ENCODE assay signal across 1 cellular context in the genomic region with DNA sequence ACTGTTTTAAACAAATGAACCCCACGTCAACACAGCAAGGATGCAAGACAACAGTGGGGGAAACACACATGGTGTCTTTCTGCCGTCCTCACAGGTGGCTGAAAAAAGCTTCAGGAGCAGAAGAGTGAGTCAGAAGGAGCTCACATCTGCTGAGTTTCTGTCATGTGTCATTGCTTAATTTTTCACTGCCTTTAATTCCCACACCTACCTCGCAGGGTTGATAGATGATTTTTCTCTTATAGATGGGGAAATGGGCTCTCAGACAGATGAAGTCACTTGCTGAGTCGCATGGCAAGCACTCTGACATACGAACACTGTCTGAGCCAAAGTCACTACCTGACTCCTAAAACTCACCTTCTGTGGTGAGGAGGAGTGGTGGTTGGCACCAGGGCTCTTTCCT.
TF ChIP-seq lines count a peak whose summit lies in the region.

No MANE protein-coding gene starts in this region.

TF ChIP-seq in GM23338, 12 proteins besides CTCF, POLR2A, EP300 and RAD21 (continued from another document):
- TF ChIP-seq, protein P1, sequence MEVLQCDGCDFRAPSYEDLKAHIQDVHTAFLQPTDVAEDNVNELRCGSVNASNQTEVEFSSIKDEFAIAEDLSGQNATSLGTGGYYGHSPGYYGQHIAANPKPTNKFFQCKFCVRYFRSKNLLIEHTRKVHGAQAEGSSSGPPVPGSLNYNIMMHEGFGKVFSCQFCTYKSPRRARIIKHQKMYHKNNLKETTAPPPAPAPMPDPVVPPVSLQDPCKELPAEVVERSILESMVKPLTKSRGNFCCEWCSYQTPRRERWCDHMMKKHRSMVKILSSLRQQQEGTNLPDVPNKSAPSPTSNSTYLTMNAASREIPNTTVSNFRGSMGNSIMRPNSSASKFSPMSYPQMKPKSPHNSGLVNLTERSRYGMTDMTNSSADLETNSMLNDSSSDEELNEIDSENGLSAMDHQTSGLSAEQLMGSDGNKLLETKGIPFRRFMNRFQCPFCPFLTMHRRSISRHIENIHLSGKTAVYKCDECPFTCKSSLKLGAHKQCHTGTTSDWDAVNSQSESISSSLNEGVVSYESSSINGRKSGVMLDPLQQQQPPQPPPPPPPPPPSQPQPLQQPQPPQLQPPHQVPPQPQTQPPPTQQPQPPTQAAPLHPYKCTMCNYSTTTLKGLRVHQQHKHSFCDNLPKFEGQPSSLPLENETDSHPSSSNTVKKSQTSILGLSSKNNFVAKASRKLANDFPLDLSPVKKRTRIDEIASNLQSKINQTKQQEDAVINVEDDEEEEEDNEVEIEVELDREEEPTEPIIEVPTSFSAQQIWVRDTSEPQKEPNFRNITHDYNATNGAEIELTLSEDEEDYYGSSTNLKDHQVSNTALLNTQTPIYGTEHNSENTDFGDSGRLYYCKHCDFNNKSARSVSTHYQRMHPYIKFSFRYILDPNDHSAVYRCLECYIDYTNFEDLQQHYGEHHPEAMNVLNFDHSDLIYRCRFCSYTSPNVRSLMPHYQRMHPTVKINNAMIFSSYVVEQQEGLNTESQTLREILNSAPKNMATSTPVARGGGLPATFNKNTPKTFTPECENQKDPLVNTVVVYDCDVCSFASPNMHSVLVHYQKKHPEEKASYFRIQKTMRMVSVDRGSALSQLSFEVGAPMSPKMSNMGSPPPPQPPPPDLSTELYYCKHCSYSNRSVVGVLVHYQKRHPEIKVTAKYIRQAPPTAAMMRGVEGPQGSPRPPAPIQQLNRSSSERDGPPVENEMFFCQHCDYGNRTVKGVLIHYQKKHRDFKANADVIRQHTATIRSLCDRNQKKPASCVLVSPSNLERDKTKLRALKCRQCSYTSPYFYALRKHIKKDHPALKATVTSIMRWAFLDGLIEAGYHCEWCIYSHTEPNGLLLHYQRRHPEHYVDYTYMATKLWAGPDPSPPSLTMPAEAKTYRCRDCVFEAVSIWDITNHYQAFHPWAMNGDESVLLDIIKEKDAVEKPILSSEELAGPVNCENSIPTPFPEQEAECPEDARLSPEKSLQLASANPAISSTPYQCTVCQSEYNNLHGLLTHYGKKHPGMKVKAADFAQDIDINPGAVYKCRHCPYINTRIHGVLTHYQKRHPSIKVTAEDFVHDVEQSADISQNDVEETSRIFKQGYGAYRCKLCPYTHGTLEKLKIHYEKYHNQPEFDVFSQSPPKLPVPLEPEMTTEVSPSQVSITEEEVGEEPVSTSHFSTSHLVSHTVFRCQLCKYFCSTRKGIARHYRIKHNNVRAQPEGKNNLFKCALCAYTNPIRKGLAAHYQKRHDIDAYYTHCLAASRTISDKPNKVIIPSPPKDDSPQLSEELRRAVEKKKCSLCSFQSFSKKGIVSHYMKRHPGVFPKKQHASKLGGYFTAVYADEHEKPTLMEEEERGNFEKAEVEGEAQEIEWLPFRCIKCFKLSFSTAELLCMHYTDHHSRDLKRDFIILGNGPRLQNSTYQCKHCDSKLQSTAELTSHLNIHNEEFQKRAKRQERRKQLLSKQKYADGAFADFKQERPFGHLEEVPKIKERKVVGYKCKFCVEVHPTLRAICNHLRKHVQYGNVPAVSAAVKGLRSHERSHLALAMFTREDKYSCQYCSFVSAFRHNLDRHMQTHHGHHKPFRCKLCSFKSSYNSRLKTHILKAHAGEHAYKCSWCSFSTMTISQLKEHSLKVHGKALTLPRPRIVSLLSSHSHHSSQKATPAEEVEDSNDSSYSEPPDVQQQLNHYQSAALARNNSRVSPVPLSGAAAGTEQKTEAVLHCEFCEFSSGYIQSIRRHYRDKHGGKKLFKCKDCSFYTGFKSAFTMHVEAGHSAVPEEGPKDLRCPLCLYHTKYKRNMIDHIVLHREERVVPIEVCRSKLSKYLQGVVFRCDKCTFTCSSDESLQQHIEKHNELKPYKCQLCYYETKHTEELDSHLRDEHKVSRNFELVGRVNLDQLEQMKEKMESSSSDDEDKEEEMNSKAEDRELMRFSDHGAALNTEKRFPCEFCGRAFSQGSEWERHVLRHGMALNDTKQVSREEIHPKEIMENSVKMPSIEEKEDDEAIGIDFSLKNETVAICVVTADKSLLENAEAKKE (CRISPR knock-in tag; IDR thresholded peaks at IDR 0.05), result no peak
- no peak for TF ChIP-seq EZH2 (IDR thresholded peaks at IDR 0.05; ENCODE audit: low read depth, unreplicated experiment)
- TF ChIP-seq, protein P2, sequence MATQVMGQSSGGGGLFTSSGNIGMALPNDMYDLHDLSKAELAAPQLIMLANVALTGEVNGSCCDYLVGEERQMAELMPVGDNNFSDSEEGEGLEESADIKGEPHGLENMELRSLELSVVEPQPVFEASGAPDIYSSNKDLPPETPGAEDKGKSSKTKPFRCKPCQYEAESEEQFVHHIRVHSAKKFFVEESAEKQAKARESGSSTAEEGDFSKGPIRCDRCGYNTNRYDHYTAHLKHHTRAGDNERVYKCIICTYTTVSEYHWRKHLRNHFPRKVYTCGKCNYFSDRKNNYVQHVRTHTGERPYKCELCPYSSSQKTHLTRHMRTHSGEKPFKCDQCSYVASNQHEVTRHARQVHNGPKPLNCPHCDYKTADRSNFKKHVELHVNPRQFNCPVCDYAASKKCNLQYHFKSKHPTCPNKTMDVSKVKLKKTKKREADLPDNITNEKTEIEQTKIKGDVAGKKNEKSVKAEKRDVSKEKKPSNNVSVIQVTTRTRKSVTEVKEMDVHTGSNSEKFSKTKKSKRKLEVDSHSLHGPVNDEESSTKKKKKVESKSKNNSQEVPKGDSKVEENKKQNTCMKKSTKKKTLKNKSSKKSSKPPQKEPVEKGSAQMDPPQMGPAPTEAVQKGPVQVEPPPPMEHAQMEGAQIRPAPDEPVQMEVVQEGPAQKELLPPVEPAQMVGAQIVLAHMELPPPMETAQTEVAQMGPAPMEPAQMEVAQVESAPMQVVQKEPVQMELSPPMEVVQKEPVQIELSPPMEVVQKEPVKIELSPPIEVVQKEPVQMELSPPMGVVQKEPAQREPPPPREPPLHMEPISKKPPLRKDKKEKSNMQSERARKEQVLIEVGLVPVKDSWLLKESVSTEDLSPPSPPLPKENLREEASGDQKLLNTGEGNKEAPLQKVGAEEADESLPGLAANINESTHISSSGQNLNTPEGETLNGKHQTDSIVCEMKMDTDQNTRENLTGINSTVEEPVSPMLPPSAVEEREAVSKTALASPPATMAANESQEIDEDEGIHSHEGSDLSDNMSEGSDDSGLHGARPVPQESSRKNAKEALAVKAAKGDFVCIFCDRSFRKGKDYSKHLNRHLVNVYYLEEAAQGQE (IDR thresholded peaks at IDR 0.05; ENCODE audit: unreplicated experiment), result no peak
- no peak for TF ChIP-seq CREB1 (CRISPR knock-in tag; IDR thresholded peaks at IDR 0.05; ENCODE audit: low read depth)
- TF ChIP-seq, protein P3, sequence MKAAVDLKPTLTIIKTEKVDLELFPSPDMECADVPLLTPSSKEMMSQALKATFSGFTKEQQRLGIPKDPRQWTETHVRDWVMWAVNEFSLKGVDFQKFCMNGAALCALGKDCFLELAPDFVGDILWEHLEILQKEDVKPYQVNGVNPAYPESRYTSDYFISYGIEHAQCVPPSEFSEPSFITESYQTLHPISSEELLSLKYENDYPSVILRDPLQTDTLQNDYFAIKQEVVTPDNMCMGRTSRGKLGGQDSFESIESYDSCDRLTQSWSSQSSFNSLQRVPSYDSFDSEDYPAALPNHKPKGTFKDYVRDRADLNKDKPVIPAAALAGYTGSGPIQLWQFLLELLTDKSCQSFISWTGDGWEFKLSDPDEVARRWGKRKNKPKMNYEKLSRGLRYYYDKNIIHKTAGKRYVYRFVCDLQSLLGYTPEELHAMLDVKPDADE (IDR thresholded peaks at IDR 0.05), result no peak
- no peak for TF ChIP-seq POLR2AphosphoS5 (IDR thresholded peaks at IDR 0.05; ENCODE audit: low read depth)
- no peak for TF ChIP-seq NANOG (IDR thresholded peaks at IDR 0.05; ENCODE audit: borderline replicate concordance)
- no peak for TF ChIP-seq ZNF331 (CRISPR knock-in tag; IDR thresholded peaks at IDR 0.05; ENCODE audit: low read depth)
- TF ChIP-seq EZH2phosphoT487 (IDR thresholded peaks at IDR 0.05; ENCODE audit: unreplicated experiment), result no peak
- TF ChIP-seq ZNF114 (CRISPR knock-in tag; IDR thresholded peaks at IDR 0.05), result no peak
